ENCODE assay signal across 22 cellular contexts in genomic region chr20:63159826-63160640, GRCh38. TPM values are rescaled to one million over a fixed set of nuclear protein-coding genes. Genes with fewer than 3 reads are reported as not detected.
DNase-seq lines count a peak whose midpoint lies in the region; ATAC-seq and TF ChIP-seq lines count a peak whose summit lies in the region.
"Had no signal": no experiment of that assay in that cellular context is flagged by ENCODE, and none has a peak within 500 bp of the region (broad histone marks: within the 10 kb centered on the region; RNA-seq: fewer than 3 reads in every experiment).

No MANE protein-coding gene starts in this region.

- H3K9me3 ChIP-seq in right cardiac atrium (ENCODE audit: control insufficient read depth, low read length) (no peaks in the 10 kb centered on the region), neuronal stem cell (replicated peaks in 1 of 2; ENCODE audit: control insufficient read depth in 2 of 2, insufficient read depth in 1 of 2, low read depth in 1 of 2, low read length in 2 of 2) (peaks cover 0 to 3% of the 10 kb centered on the region in 2 donors)
- H3K9me3 ChIP-seq: Caco-2 had no signal

- H2BK12ac ChIP-seq in neuronal stem cell (ENCODE audit: low read length): peak overlapping the region; percentile 60

- H3K4me2 ChIP-seq in neuronal stem cell (ENCODE audit: insufficient read depth, low read length, poor library complexity, severe bottlenecking): no peak overlapping the region
- H3K4me2 ChIP-seq: GM23338 had no signal

- peaks cover 29% of the 10 kb centered on the region for H3K27me3 Mint-ChIP-seq in chondrocyte (ENCODE audit: low read depth)

- intact Hi-C loops in right cardiac atrium (cut with DNase I) (no loop called here), cardiac septum (cut with DNase I) (no loop called here)

- H3K36me3 Mint-ChIP-seq in chondrocyte (ENCODE audit: low read depth): no peaks in the 10 kb centered on the region
- H3K36me3 Mint-ChIP-seq: CD8-positive, alpha-beta T cell had no signal

- no peak for ATAC-seq in right cardiac atrium
- ATAC-seq in GM21515 (IDR thresholded peaks at IDR 0.05; ENCODE audit: unreplicated experiment): no peak
- ATAC-seq in GM21717 (IDR thresholded peaks at IDR 0.05; ENCODE audit: unreplicated experiment): no peak
- ATAC-seq: CD8-positive, alpha-beta T cell; GM23338 had no signal

- no peak overlapping the region for H4K91ac ChIP-seq in neuronal stem cell (ENCODE audit: low read depth, low read length, poor library complexity)

- peak overlapping the region; percentile 24 for H2BK120ac ChIP-seq in neuronal stem cell (ENCODE audit: low read depth, low read length)

- peak overlapping the region; percentile 98 for H2AK5ac ChIP-seq in neuronal stem cell (ENCODE audit: low read depth, low read length)

- H3K4me3 ChIP-seq in right cardiac atrium (ENCODE audit: low read length): no peak overlapping the region
- no peak overlapping the region for H3K4me3 ChIP-seq in neuronal stem cell (ENCODE audit: low read length in 2 of 2)
- H3K4me3 ChIP-seq: GM23338 had no signal

- H3K4me1 ChIP-seq in right cardiac atrium (ENCODE audit: control insufficient read depth, insufficient read depth, low read length) (no peaks in the 10 kb centered on the region), neuronal stem cell (ENCODE audit: control insufficient read depth in 2 of 2, insufficient read depth in 1 of 2, low read depth in 1 of 2, low read length in 2 of 2) (peaks cover 8 to 20% of the 10 kb centered on the region in 2 donors)
- H3K4me1 ChIP-seq: Caco-2 had no signal

- no peak overlapping the region for H3K23ac ChIP-seq in neuronal stem cell (ENCODE audit: low read depth, low read length, poor library complexity)

- WGBS in right cardiac atrium: 74% methylated on average over 10 of the region's 10 CpGs
- 100% methylated on average over 1 of the region's 10 CpGs; no CpG with 5 or more reads in 1 of the 2 donors for WGBS in neuronal stem cell (ENCODE audit: extremely low coverage in 2 of 2, insufficient read length in 2 of 2, insufficient replicate concordance in 1 of 2), 2 donors

- peak; percentile 6 to 30 (median 22) for DNase-seq in right cardiac atrium
- DNase-seq in cardiac septum (ENCODE audit: low spot score): no peak
- peak; percentile 69 for DNase-seq in chondrocyte (ENCODE audit: low spot score)
- DNase-seq in neuronal stem cell (ENCODE audit: low spot score): no peak
- no peak for DNase-seq in central memory CD4-positive, alpha-beta T cell
- DNase-seq: CD8-positive, alpha-beta T cell; H9; Karpas-422; NCI-H1092; NCI-H1417 treated with DMSO at 0.1 percent for 48 hours; NCI-H1694 treated with DMSO at 0.1 percent for 48 hours; NCI-H2081; NCI-H2171; NCI-H226; NCI-H510A; NCI-H69; SHP77 had no signal

- no peaks in the 10 kb centered on the region for H3K9me3 Mint-ChIP-seq in chondrocyte (ENCODE audit: low read depth)
- H3K9me3 Mint-ChIP-seq: CD8-positive, alpha-beta T cell; GM23338; H9 had no signal

- no peaks in the 10 kb centered on the region for H3K4me1 Mint-ChIP-seq in chondrocyte (ENCODE audit: low read depth)

- no peak for TF ChIP-seq CTCF in chondrocyte (IDR thresholded peaks at IDR 0.05)

- no peak overlapping the region for H3K4me3 Mint-ChIP-seq in chondrocyte (ENCODE audit: unreplicated experiment)
- H3K4me3 Mint-ChIP-seq: CD8-positive, alpha-beta T cell; GM23338; H9 had no signal

- H4K8ac ChIP-seq in neuronal stem cell (ENCODE audit: low read depth, low read length): no peak overlapping the region

- H3K4ac ChIP-seq in neuronal stem cell (ENCODE audit: low read length): no peak overlapping the region

- H3K18ac ChIP-seq in neuronal stem cell (ENCODE audit: low read length): peak overlapping the region; percentile 70

- peak overlapping the region; percentile 3 for H2BK5ac ChIP-seq in neuronal stem cell (ENCODE audit: low read length)

- no peak overlapping the region for H2AFZ ChIP-seq in neuronal stem cell (ENCODE audit: low read length)
- H2AFZ ChIP-seq: GM23338 had no signal

- H3K27ac ChIP-seq in right cardiac atrium (ENCODE audit: low read length) (no peak overlapping the region), neuronal stem cell (replicated peaks; ENCODE audit: low read length) (no peak overlapping the region)
- H3K27ac ChIP-seq: C4-2B had no signal

- H3K36me3 ChIP-seq in neuronal stem cell (replicated peaks in 1 of 2; ENCODE audit: control insufficient read depth in 2 of 2, insufficient read depth in 2 of 2, low read length in 2 of 2): no peaks in the 10 kb centered on the region

- H3K14ac ChIP-seq in neuronal stem cell (ENCODE audit: low read length): peak overlapping the region; percentile 4

- H3K27ac Mint-ChIP-seq in chondrocyte (ENCODE audit: unreplicated experiment): no peak overlapping the region
- H3K27ac Mint-ChIP-seq: CD8-positive, alpha-beta T cell; GM23338 had no signal

- no peaks in the 10 kb centered on the region for H3K79me1 ChIP-seq in neuronal stem cell (ENCODE audit: low read depth, low read length)

- H3K27me3 ChIP-seq in right cardiac atrium (ENCODE audit: control insufficient read depth, insufficient read depth): no peaks in the 10 kb centered on the region
- H3K27me3 ChIP-seq in neuronal stem cell (ENCODE audit: control insufficient read depth in 3 of 3, insufficient read depth in 3 of 3, low read depth in 1 of 3, low read length in 3 of 3): peaks cover 0 to 22% (median 0%) of the 10 kb centered on the region in 3 experiments

- peak overlapping the region; percentile 75 for H2BK15ac ChIP-seq in neuronal stem cell (ENCODE audit: low read length)

- H3K9ac ChIP-seq in neuronal stem cell (ENCODE audit: low read depth, low read length, poor library complexity): no peak overlapping the region

RNA-seq across cellular contexts. Expression of gene YTHDF1, which starts 55.9 kb away (rescaled TPM):
- total RNA-seq in right cardiac atrium: 10 to 100 TPM; 23.0 to 27.6 (median 25.2) TPM
- 15.3 TPM for polyA plus RNA-seq in right cardiac atrium
- 23.1 TPM for total RNA-seq in cardiac septum
- total RNA-seq in chondrocyte: 39.1 to 43.6 TPM (median 41.3 TPM) in 3 replicates
- 33.5 TPM for polyA plus RNA-seq in neuronal stem cell (2013, experiment 1 of 2)
- polyA plus RNA-seq in neuronal stem cell (2013, experiment 2 of 2): 33.7 TPM

Comparison
In these comparisons a context has a peak if more than half of its experiments do, and no peak if none do; other contexts are left out.
1. DNase-seq: peak in right cardiac atrium (3 of 3) and chondrocyte (single experiment); none in cardiac septum (single experiment), neuronal stem cell (single experiment) and central memory CD4-positive, alpha-beta T cell (single experiment).